ENCODE assay signal across 1 cellular context in genomic region chr10:3270597-3270996, GRCh38.
TF ChIP-seq lines count a peak whose summit lies in the region.

No MANE protein-coding gene starts in this region.

TF ChIP-seq in GM23338, 12 proteins besides CTCF, POLR2A, EP300 and RAD21 (continued from another document):
- no peak for TF ChIP-seq ETS1 (IDR thresholded peaks at IDR 0.05)
- TF ChIP-seq EZH2 (IDR thresholded peaks at IDR 0.05; ENCODE audit: low read depth, unreplicated experiment) = no peak
- no peak for TF ChIP-seq POLR2AphosphoS5 (IDR thresholded peaks at IDR 0.05; ENCODE audit: low read depth)
- TF ChIP-seq ZNF331 (CRISPR knock-in tag; IDR thresholded peaks at IDR 0.05; ENCODE audit: low read depth) = no peak
- TF ChIP-seq REST (IDR thresholded peaks at IDR 0.05; ENCODE audit: unreplicated experiment) = no peak
